In the genomic region with DNA sequence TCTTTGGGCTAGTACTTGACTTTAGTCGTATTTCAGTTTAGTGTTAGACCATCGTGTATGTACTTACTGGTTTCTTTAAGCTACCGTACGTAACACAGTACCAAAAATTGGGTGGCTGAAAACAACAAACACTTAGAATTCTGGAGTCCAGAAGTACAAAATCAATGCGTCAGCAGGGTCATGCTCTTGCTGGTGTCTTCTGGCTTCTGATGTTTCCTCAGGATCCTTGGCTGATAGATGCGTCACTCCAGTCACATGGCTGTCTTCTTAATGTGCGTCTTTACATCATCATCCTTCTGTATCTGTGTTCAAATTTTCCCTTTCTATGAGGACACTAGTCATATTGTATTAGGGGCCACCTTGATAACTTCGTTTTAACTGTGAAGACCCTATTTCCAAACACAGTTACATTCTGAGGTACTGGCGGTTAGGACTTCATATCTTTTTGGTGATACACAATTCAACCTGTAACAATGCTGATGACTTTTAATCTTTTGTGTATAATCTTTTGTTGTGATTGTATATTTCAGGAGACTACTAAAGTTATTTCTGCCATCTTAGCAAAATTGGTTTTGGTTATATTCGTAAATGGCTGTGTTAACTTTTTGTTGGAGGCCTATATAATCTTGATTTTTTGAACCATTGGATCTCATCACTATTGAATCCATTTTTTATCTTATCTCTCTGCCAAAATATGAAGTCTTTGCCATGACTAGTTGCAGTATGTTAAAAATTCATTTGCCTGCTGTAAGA, we compare ENCODE assay signal across 2 cellular contexts.
A peak's percentile ranks its signal among the peaks of the same experiment; 100 is the strongest.
TF ChIP-seq lines count a peak whose summit lies in the region.

No MANE protein-coding gene starts in this region.

TF ChIP-seq in A549, 52 proteins besides CTCF, POLR2A, EP300 and RAD21:
- TF ChIP-seq HEYL (CRISPR knock-in tag; IDR thresholded peaks at IDR 0.05) (no peak), HDAC2 (IDR thresholded peaks at IDR 0.05) (no peak), ZFP36 (IDR thresholded peaks at IDR 0.05; ENCODE audit: borderline replicate concordance, partially characterized antibody) (no peak), TP53 (CRISPR knock-in tag; IDR thresholded peaks at IDR 0.05) (no peak), MAFK (IDR thresholded peaks at IDR 0.05; ENCODE audit: partially characterized antibody) (peak; percentile 49)

TF ChIP-seq in endothelial cell of umbilical vein, 7 proteins besides CTCF, POLR2A, EP300 and RAD21:
- TF ChIP-seq GATA2 (IDR thresholded peaks at IDR 0.05; ENCODE audit: insufficient read depth, insufficient read length, low read depth, low read length) (no peak), JUN (IDR thresholded peaks at IDR 0.05; ENCODE audit: borderline replicate concordance, insufficient read depth, insufficient read length, low read depth) (no peak), MYC (IDR thresholded peaks at IDR 0.05; ENCODE audit: low read depth, low read length) (no peak), EZH2 (IDR thresholded peaks at IDR 0.05; ENCODE audit: borderline replicate concordance, low read depth, low read length, severe bottlenecking) (no peak), FOS (IDR thresholded peaks at IDR 0.05; ENCODE audit: borderline replicate concordance, insufficient read depth, low read length) (no peak), POLR2AphosphoS5 (IDR thresholded peaks at IDR 0.05; ENCODE audit: insufficient read depth, low read depth, low read length) (no peak)
- TF ChIP-seq, protein P1, sequence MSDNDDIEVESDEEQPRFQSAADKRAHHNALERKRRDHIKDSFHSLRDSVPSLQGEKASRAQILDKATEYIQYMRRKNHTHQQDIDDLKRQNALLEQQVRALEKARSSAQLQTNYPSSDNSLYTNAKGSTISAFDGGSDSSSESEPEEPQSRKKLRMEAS (IDR thresholded peaks at IDR 0.05; ENCODE audit: insufficient read depth, insufficient read length) = no peak
